28 cellular contexts compared by ENCODE assay signal in genomic region chr15:41883484-41883825, GRCh38.
"Had no signal": no experiment of that assay in that cellular context is flagged by ENCODE, and none has a peak within 500 bp of the region (broad histone marks: within the 10 kb centered on the region; RNA-seq: fewer than 3 reads in every experiment).

No MANE protein-coding gene starts in this region.

- H3K9me3 Mint-ChIP-seq: activated CD4-positive, alpha-beta T cell treated with anti-CD3 and anti-CD28 coated beads, Interleukin-2, amount 10 ng/mL, durations not matched to agents 7 days and 5 days; activated naive CD4-positive, alpha-beta T cell treated with anti-CD3 and anti-CD28 coated beads, Interleukin-2, amount 10 ng/mL, durations not matched to agents 7 days and 5 days; central memory CD8-positive, alpha-beta T cell had no signal

- DNase-seq: activated CD4-positive, alpha-beta T cell treated with anti-CD3 and anti-CD28 coated beads for 36 hours; activated CD4-positive, alpha-beta T cell treated with anti-CD3 and anti-CD28 coated beads, Interleukin-2, amount 10 ng/mL, durations not matched to agents 7 days and 5 days; activated CD4-positive, alpha-beta T cell treated with anti-CD3 and anti-CD28 coated beads, Interleukin-2, amount 50 U/mL, for 48 hours; activated CD8-positive, alpha-beta memory T cell treated with anti-CD3 and anti-CD28 coated beads, Interleukin-2, amount 50 U/mL, for 4 hours; activated effector memory CD4-positive, alpha-beta T cell treated with Interleukin-2 at 50 U/mL for 16 hours; activated naive CD4-positive, alpha-beta T cell treated with anti-CD3 and anti-CD28 coated beads, Interleukin-2, amount 10 ng/mL, durations not matched to agents 7 days and 5 days; activated T-cell treated with anti-CD3 and anti-CD28 coated beads for 4 hours; activated T-cell treated with anti-CD3 and anti-CD28 coated beads, Interleukin-2, amount 50 U/mL, for 48 hours; KG1; MM.1S; NCI-H1092; NCI-H1436 treated with DMSO at 0.1 percent for 48 hours; NCI-H1694 treated with DMSO at 0.1 percent for 48 hours; NCI-H2029; NCI-H2107; NCI-H510A; NCI-H526; NCI-H748 treated with DMSO at 0.1 percent for 48 hours; NK-92 treated with Interleukin-12 subunit alpha and Interleukin-12 subunit beta, amount 100 ng/mL, for 24 hours; PC-3; Peyer's patch; SW 1271; T-helper 1 cell; T1000 had no signal

- H3K4me3 ChIP-seq: ascending aorta, cardiac muscle cell, Peyer's patch had no signal

- H3K36me3 ChIP-seq: ascending aorta, cardiac muscle cell, Peyer's patch had no signal

- H3K36me3 Mint-ChIP-seq: activated naive CD4-positive, alpha-beta T cell treated with anti-CD3 and anti-CD28 coated beads, Interleukin-2, amount 10 ng/mL, durations not matched to agents 7 days and 5 days had no signal

- H3K9me3 ChIP-seq: ascending aorta, Peyer's patch had no signal

- H3K27ac Mint-ChIP-seq: activated CD4-positive, alpha-beta T cell treated with anti-CD3 and anti-CD28 coated beads for 36 hours; activated CD4-positive, alpha-beta T cell treated with anti-CD3 and anti-CD28 coated beads, Interleukin-2, amount 10 ng/mL, durations not matched to agents 7 days and 5 days; activated naive CD4-positive, alpha-beta T cell treated with anti-CD3 and anti-CD28 coated beads, Interleukin-2, amount 10 ng/mL, durations not matched to agents 7 days and 5 days; activated naive CD8-positive, alpha-beta T cell had no signal

- H3K27me3 ChIP-seq: ascending aorta had no signal

- ATAC-seq: activated CD4-positive, alpha-beta T cell treated with anti-CD3 and anti-CD28 coated beads for 36 hours; PC-3 had no signal

- H3K4me3 Mint-ChIP-seq: activated CD4-positive, alpha-beta T cell treated with anti-CD3 and anti-CD28 coated beads for 36 hours; activated CD4-positive, alpha-beta T cell treated with anti-CD3 and anti-CD28 coated beads, Interleukin-2, amount 10 ng/mL, durations not matched to agents 7 days and 5 days; activated naive CD4-positive, alpha-beta T cell treated with anti-CD3 and anti-CD28 coated beads, Interleukin-2, amount 10 ng/mL, durations not matched to agents 7 days and 5 days; activated naive CD8-positive, alpha-beta T cell; central memory CD8-positive, alpha-beta T cell had no signal

- H3K27ac ChIP-seq: ascending aorta, cardiac muscle cell, Peyer's patch had no signal
